Comparison of ENCODE assay signal across 8 cellular contexts in genomic region chr5:143355710-143356109, GRCh38. TPM values are rescaled to one million over a fixed set of nuclear protein-coding genes. Genes with fewer than 3 reads are reported as not detected.
DNase-seq lines count a peak whose midpoint lies in the region; ATAC-seq, FAIRE-seq and TF ChIP-seq lines count a peak whose summit lies in the region.

No MANE protein-coding gene starts in this region.

- no peaks in the 10 kb centered on the region for H3K27me3 ChIP-seq in hepatocyte

- no peaks in the 10 kb centered on the region for H3K9me2 ChIP-seq in hepatocyte (replicated peaks; ENCODE audit: insufficient read depth)

- no peaks in the 10 kb centered on the region for H3K9me3 ChIP-seq in hepatocyte (ENCODE audit: low read depth)

- H3K79me2 ChIP-seq in hepatocyte, result peaks cover 89% of the 10 kb centered on the region

- peak; percentile 99 for FAIRE-seq in H54 (lab: Jason Lieb, UNC)

- TF ChIP-seq CTCF in hepatocyte (IDR thresholded peaks at IDR 0.05; ENCODE audit: poor library complexity), result no peak

- ATAC-seq in HG03139 (IDR thresholded peaks at IDR 0.05; ENCODE audit: unreplicated experiment), result no peak

- peaks cover 10% of the 10 kb centered on the region for H3K4me1 ChIP-seq in hepatocyte (ENCODE audit: insufficient read depth)

- no peak for TF ChIP-seq POLR2A in H54 (IDR thresholded peaks at IDR 0.05; ENCODE audit: low read depth, low read length)

- in situ Hi-C loops in ACHN (cut with HindIII; ENCODE audit: low pct_ligation_motif_present, low pct_unique_long_range_greater_than_20kb, low sequenced_read_pairs), result no loop called here

- no peak overlapping the region for H3K4me2 ChIP-seq in hepatocyte

- peak; percentile 84 for DNase-seq in ACHN
- peak; percentile 62 for DNase-seq in H54 (ENCODE audit: insufficient read length, low spot score)
- peak; percentile 73 for DNase-seq in OCI-M1 (lab: John Stamatoyannopoulos, UW)
- peak; percentile 60 for DNase-seq in amniotic stem cell (lab: John Stamatoyannopoulos, UW)
- peak; percentile 80 for DNase-seq in hepatocyte (ENCODE audit: low spot score)
- DNase-seq in stimulated activated CD4-positive, alpha-beta T cell treated with anti-CD3 and anti-CD28 coated beads, Interleukin-2, amount 100 ng/mL, for 24 hours, result peak; percentile 9 to 54
- no peak for DNase-seq in NK-92 (lab: John Stamatoyannopoulos, UW; ENCODE audit: unreplicated experiment)

- peaks cover 13% of the 10 kb centered on the region for H4K20me1 ChIP-seq in hepatocyte (ENCODE audit: insufficient read depth, poor library complexity, severe bottlenecking)

- no peak overlapping the region for H2AFZ ChIP-seq in hepatocyte

- H3K4me3 ChIP-seq in hepatocyte, result no peak overlapping the region

- no peak overlapping the region for H3K27ac ChIP-seq in hepatocyte

- H3K36me3 ChIP-seq in hepatocyte (replicated peaks; ENCODE audit: insufficient read depth, low read depth), result no peaks in the 10 kb centered on the region

RNA-seq across cellular contexts. Expression of gene NR3C1, which starts 47.8 kb away (rescaled TPM):
- 53.2 and 60.5 TPM in 2 replicates for total RNA-seq in hepatocyte
- polyA plus RNA-seq in hepatocyte, result 41.0 and 55.4 TPM in 2 replicates
